16 cellular contexts compared by ENCODE assay signal in genomic region chr11:69892986-69893555, GRCh38.
DNase-seq lines count a peak whose midpoint lies in the region; ATAC-seq and TF ChIP-seq lines count a peak whose summit lies in the region.
"Had no signal": no experiment of that assay in that cellular context is flagged by ENCODE, and none has a peak within 500 bp of the region (broad histone marks: within the 10 kb centered on the region; RNA-seq: fewer than 3 reads in every experiment).

No MANE protein-coding gene starts in this region.

- H3K4me3 ChIP-seq in colonic mucosa: no peak overlapping the region

- no peak overlapping the region for H3K27ac ChIP-seq in colonic mucosa
- H3K27ac ChIP-seq: 22Rv1 had no signal

- TF ChIP-seq CTCF in colonic mucosa (IDR thresholded peaks at IDR 0.05): no peak

- ATAC-seq in HG03108 (IDR thresholded peaks at IDR 0.05; ENCODE audit: unreplicated experiment): no peak
- ATAC-seq: activated naive CD8-positive, alpha-beta T cell treated with anti-CD3 and anti-CD28 coated beads, Interleukin-2, amount 50 U/mL, for 24 hours; activated T-cell treated with anti-CD3 and anti-CD28 coated beads, Interleukin-2, amount 50 U/mL, for 4 hours; CD8-positive, alpha-beta T cell had no signal

- H3K27me3 ChIP-seq in colonic mucosa: no peaks in the 10 kb centered on the region

- peaks cover 11% of the 10 kb centered on the region for H3K4me1 ChIP-seq in colonic mucosa

- peak overlapping the region in 1 of 2 donors; percentile 68 for H3K9ac ChIP-seq in colonic mucosa (ENCODE audit: low read depth in 2 of 2, low read length in 2 of 2)

- no peaks in the 10 kb centered on the region for H3K9me3 ChIP-seq in colonic mucosa

- peak; percentile 71 for DNase-seq in DMS 273 (lab: John Stamatoyannopoulos, UW; ENCODE audit: unreplicated experiment)
- no peak for DNase-seq in DMS 273 treated with DMSO at 0.1 percent for 48 hours (lab: John Stamatoyannopoulos, UW)
- DNase-seq in NCI-H524 treated with DMSO at 0.1 percent for 48 hours (lab: John Stamatoyannopoulos, UW): peak; percentile 85
- peak; percentile 79 for DNase-seq in colonic mucosa
- DNase-seq in pons (ENCODE audit: low spot score): peak; percentile 5
- DNase-seq in NCI-H1694 treated with DMSO at 0.1 percent for 48 hours (lab: John Stamatoyannopoulos, UW): no peak
- no peak for DNase-seq in H4 (ENCODE audit: low spot score)
- DNase-seq: activated CD4-positive, alpha-beta T cell treated with anti-CD3 and anti-CD28 coated beads, Interleukin-2, amount 10 ng/mL, durations not matched to agents 7 days and 5 days; activated naive CD8-positive, alpha-beta T cell treated with anti-CD3 and anti-CD28 coated beads, Interleukin-2, amount 50 U/mL, for 24 hours; activated T-cell treated with anti-CD3 and anti-CD28 coated beads, Interleukin-2, amount 50 U/mL, for 4 hours; CD8-positive, alpha-beta T cell; GOT3; NCI-H1092; stimulated activated CD4-positive, alpha-beta T cell treated with anti-CD3 and anti-CD28 coated beads, Interleukin-2, amount 100 ng/mL, for 24 hours had no signal

- H3K36me3 ChIP-seq in colonic mucosa: no peaks in the 10 kb centered on the region

- intact Hi-C loops in colonic mucosa (cut with DNase I): no loop called here

Comparison
In these comparisons a context has a peak if more than half of its experiments do, and no peak if none do; other contexts are left out.
1. DNase-seq: peak in DMS 273 (single experiment), NCI-H524 treated with DMSO at 0.1 percent for 48 hours (single experiment), colonic mucosa (single experiment) and pons (single experiment); none in DMS 273 treated with DMSO at 0.1 percent for 48 hours (single experiment), NCI-H1694 treated with DMSO at 0.1 percent for 48 hours (single experiment) and H4 (single experiment).